ENCODE assay signal across 17 cellular contexts in the genomic region with DNA sequence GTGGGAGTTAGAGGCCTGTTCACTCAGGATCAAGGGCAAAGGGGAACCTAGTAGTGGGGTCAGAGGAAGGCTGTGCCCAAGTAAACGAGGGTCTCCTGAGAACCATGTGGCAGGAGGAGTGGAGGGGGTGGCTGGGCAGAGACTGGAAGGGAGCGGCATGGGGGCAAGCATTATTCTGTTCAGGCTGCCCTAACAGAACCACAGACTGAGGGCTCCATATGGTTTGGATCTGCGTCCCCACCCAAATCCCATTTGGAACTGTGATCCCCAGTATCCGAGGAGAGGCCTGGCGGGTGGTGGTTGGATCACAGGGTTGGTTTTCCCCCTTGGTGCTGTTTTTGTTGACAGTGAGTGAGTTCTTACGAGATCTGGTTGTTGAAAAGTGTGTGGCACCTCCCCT.
DNase-seq lines count a peak whose midpoint lies in the region; ATAC-seq and TF ChIP-seq lines count a peak whose summit lies in the region.
"Had no signal": no experiment of that assay in that cellular context is flagged by ENCODE, and none has a peak within 500 bp of the region (broad histone marks: within the 10 kb centered on the region; RNA-seq: fewer than 3 reads in every experiment).

No MANE protein-coding gene starts in this region.

- H3K36me3 Mint-ChIP-seq in effector memory CD8-positive, alpha-beta T cell (ENCODE audit: insufficient read depth): no peaks in the 10 kb centered on the region
- H3K36me3 Mint-ChIP-seq: CD4-positive, CD25-positive, alpha-beta regulatory T cell had no signal

- intact Hi-C loops in posterior vena cava (cut with DNase I): no loop called here

- no peak for TF ChIP-seq CTCF in coronary artery (IDR thresholded peaks at IDR 0.05)

- H3K27ac ChIP-seq in coronary artery (no peak overlapping the region), caudate nucleus (ENCODE audit: low read depth, low read length) (no peak overlapping the region)

- peak; percentile 36 for DNase-seq in activated effector memory CD4-positive, alpha-beta T cell treated with anti-CD3 and anti-CD28 coated beads, Interleukin-2, amount 50 U/mL, for 16 hours
- DNase-seq in activated effector memory CD4-positive, alpha-beta T cell treated with Interleukin-2 at 50 U/mL for 16 hours: no peak
- peak; percentile 68 for DNase-seq in coronary artery (ENCODE audit: low spot score)
- peak; percentile 47 for DNase-seq in posterior vena cava (ENCODE audit: low spot score)
- DNase-seq in effector memory CD8-positive, alpha-beta T cell: no peak
- DNase-seq in DMS53 treated with DMSO at 0.1 percent for 48 hours (lab: John Stamatoyannopoulos, UW; ENCODE audit: unreplicated experiment): no peak
- no peak for DNase-seq in caudate nucleus (lab: John Stamatoyannopoulos, UW)
- DNase-seq: C1 segment of cervical spinal cord; CD4-positive, CD25-positive, alpha-beta regulatory T cell; CD8-positive, alpha-beta memory T cell; COR-L47; DMS79; GDM1; GOT3; H9; IMR-90 had no signal

- peak overlapping the region in 1 of 2 donors; percentile 73 for H3K27ac Mint-ChIP-seq in effector memory CD8-positive, alpha-beta T cell
- H3K27ac Mint-ChIP-seq: B cell; CD4-positive, CD25-positive, alpha-beta regulatory T cell; CD8-positive, alpha-beta memory T cell had no signal

- H3K4me3 Mint-ChIP-seq in effector memory CD8-positive, alpha-beta T cell: no peak overlapping the region
- H3K4me3 Mint-ChIP-seq: B cell; CD4-positive, CD25-positive, alpha-beta regulatory T cell; CD8-positive, alpha-beta memory T cell; H9 had no signal

- H3K9me3 Mint-ChIP-seq in effector memory CD8-positive, alpha-beta T cell: no peaks in the 10 kb centered on the region
- H3K9me3 Mint-ChIP-seq: CD4-positive, CD25-positive, alpha-beta regulatory T cell; CD8-positive, alpha-beta memory T cell; H9 had no signal

- no peak overlapping the region for H3K4me3 ChIP-seq in coronary artery

- H3K27me3 Mint-ChIP-seq in effector memory CD8-positive, alpha-beta T cell: peaks cover 19 to 44% of the 10 kb centered on the region in 2 donors

- H3K4me1 Mint-ChIP-seq in effector memory CD8-positive, alpha-beta T cell (ENCODE audit: low read depth in 2 of 2): peaks cover 2 to 3% of the 10 kb centered on the region in 2 donors
- H3K4me1 Mint-ChIP-seq: CD4-positive, CD25-positive, alpha-beta regulatory T cell; CD8-positive, alpha-beta memory T cell had no signal

- no peak for ATAC-seq in effector memory CD8-positive, alpha-beta T cell (replicated peaks)

Comparison
In these comparisons a context has a peak if more than half of its experiments do, and no peak if none do; other contexts are left out.
1. DNase-seq: peak in activated effector memory CD4-positive, alpha-beta T cell treated with anti-CD3 and anti-CD28 coated beads, Interleukin-2, amount 50 U/mL, for 16 hours (single experiment), coronary artery (single experiment) and posterior vena cava (single experiment); none in activated effector memory CD4-positive, alpha-beta T cell treated with Interleukin-2 at 50 U/mL for 16 hours (single experiment), effector memory CD8-positive, alpha-beta T cell (0 of 3), DMS53 treated with DMSO at 0.1 percent for 48 hours (single experiment) and caudate nucleus (0 of 61).